Comparison of ENCODE assay signal across 8 cellular contexts in the genomic region with DNA sequence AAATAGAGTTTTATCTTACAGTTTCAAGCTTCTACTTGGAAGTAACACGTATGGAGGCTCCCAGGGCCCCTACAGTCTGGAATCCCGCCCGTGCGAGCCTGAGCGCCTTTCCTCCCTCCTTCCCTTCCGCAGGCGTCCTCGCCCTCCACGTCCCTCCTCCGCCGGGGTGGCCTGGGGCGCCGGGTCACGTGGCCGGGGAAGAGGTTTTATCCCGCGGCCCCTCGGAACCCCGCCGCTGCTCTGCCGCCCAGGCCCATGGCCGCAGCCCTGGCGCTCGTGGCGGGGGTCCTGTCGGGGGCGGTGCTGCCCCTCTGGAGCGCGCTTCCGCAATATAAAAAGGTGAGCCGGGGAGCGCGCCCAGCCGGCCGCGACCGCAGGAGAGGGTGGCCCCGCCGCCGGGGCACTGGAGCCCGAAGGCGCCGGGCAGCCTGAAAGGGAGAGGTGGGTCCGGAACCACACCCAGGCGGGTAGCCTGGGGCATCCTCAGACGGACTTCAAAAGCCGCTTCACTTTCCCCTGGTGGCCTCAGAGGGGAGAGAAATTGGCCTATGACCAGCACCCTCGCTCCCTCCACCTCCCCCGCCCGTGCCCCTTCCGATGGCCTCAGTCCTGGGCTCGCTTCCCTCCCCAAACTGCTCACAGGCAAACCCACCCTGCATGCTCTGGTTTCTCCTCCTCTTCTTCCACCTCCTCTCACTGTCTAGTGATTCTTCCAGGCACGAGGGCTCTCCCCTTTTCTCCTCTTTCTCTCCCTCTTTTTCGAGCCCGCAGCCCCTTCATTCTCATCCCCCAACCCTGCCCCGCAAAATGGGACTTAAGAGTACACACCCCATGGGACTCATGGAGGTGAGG. TPM values are rescaled to one million over a fixed set of nuclear protein-coding genes. Genes with fewer than 3 reads are reported as not detected.
DNase-seq lines count a peak whose midpoint lies in the region; ATAC-seq lines count a peak whose summit lies in the region.

A gene with protein sequence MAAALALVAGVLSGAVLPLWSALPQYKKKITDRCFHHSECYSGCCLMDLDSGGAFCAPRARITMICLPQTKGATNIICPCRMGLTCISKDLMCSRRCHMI (plus strand): TSS at position 235 of the 852 bp plus-strand sequence. CDS start 21 bp downstream, at position 256.

- H3K79me2 ChIP-seq in ACC112 (ENCODE audit: control insufficient read depth, insufficient read depth, low read length, unreplicated experiment): no peaks in the 10 kb centered on the region

- H3K27me3 ChIP-seq in ACC112 (ENCODE audit: insufficient read depth, low read length) (peaks cover 21% of the 10 kb centered on the region), HAP-1 (ENCODE audit: low read depth) (no peaks in the 10 kb centered on the region), iPS DF 6.9 (ENCODE audit: control insufficient read depth, insufficient read depth, low read length) (no peaks in the 10 kb centered on the region)

- peak within 1 kb of the TSS; percentile 95 for H2AFZ ChIP-seq in ACC112 (ENCODE audit: low read length, unreplicated experiment)

- H3K4me1 Mint-ChIP-seq in activated T-cell treated with anti-CD3 and anti-CD28 coated beads, Interleukin-2, amount 50 U/mL, for 72 hours (ENCODE audit: low read depth): no peaks in the 10 kb centered on the region
- H3K4me1 Mint-ChIP-seq in stimulated activated memory B cell treated with anti-CD40 and anti-IgM and Interleukin-4, amounts not matched to agents 10 μg/mL and 1 μg/mL and 100 μg/mL, for 72 hours: peaks cover 18% of the 10 kb centered on the region

- H3K27me3 Mint-ChIP-seq in activated T-cell treated with anti-CD3 and anti-CD28 coated beads, Interleukin-2, amount 50 U/mL, for 72 hours (ENCODE audit: low read depth): peaks cover 23% of the 10 kb centered on the region
- H3K27me3 Mint-ChIP-seq in stimulated activated memory B cell treated with anti-CD40 and anti-IgM and Interleukin-4, amounts not matched to agents 10 μg/mL and 1 μg/mL and 100 μg/mL, for 72 hours: peaks cover 19% of the 10 kb centered on the region

- H3K4me3 ChIP-seq in ACC112 (ENCODE audit: low read depth, low read length) (peak within 1 kb of the TSS; percentile 87), HAP-1 (peak within 1 kb of the TSS; percentile 36), iPS DF 6.9 (ENCODE audit: low read length) (peak within 1 kb of the TSS; percentile 42; the same call in 1 of the 2 replicates)

- H3K4me3 Mint-ChIP-seq in activated T-cell treated with anti-CD3 and anti-CD28 coated beads, Interleukin-2, amount 50 U/mL, for 72 hours: peak within 1 kb of the TSS; percentile 67 to 77
- peak within 1 kb of the TSS; percentile 78 for H3K4me3 Mint-ChIP-seq in stimulated activated memory B cell treated with anti-CD40 and anti-IgM and Interleukin-4, amounts not matched to agents 10 μg/mL and 1 μg/mL and 100 μg/mL, for 72 hours

- no CpG with 5 or more reads among the region's 56 CpGs for WGBS in iPS DF 6.9 (ENCODE audit: insufficient coverage, insufficient read length)

- H3K27ac ChIP-seq in ACC112 (ENCODE audit: low read depth, low read length) (no peak within 1 kb of the TSS), iPS DF 6.9 (ENCODE audit: low read length) (no peak within 1 kb of the TSS)

- ATAC-seq in activated T-cell treated with anti-CD3 and anti-CD28 coated beads, Interleukin-2, amount 50 U/mL, for 72 hours (replicated peaks in 1 of 2): peak; percentile 36 to 43
- ATAC-seq in stimulated activated memory B cell treated with anti-CD40 and anti-IgM and Interleukin-4, amounts not matched to agents 10 μg/mL and 1 μg/mL and 100 μg/mL, for 72 hours: peak; percentile 71

- H3K4me1 ChIP-seq in ACC112 (ENCODE audit: control insufficient read depth, insufficient read depth, low read length, unreplicated experiment) (no peaks in the 10 kb centered on the region), HAP-1 (peaks cover 7% of the 10 kb centered on the region), iPS DF 6.9 (ENCODE audit: control insufficient read depth, insufficient read depth, low read length) (no peaks in the 10 kb centered on the region)

- H3K36me3 Mint-ChIP-seq in activated T-cell treated with anti-CD3 and anti-CD28 coated beads, Interleukin-2, amount 50 U/mL, for 72 hours (ENCODE audit: insufficient read depth in 2 of 2): no peaks in the 10 kb centered on the region
- H3K36me3 Mint-ChIP-seq in stimulated activated memory B cell treated with anti-CD40 and anti-IgM and Interleukin-4, amounts not matched to agents 10 μg/mL and 1 μg/mL and 100 μg/mL, for 72 hours: no peaks in the 10 kb centered on the region

- H3K9me3 ChIP-seq in HAP-1 (no peaks in the 10 kb centered on the region), iPS DF 6.9 (ENCODE audit: control insufficient read depth, insufficient read depth, low read length) (no peaks in the 10 kb centered on the region)

- DNase-seq in HAP-1 (ENCODE audit: low spot score in 2 of 2) (peak; percentile 38 to 76), iPS DF 6.9 (ENCODE audit: low read depth, low spot score) (no peak), mesenteric fat pad (ENCODE audit: low spot score) (no peak), activated gamma-delta T cell treated with Interleukin-2 at 50 U/mL for 16 hours (no peak)
- DNase-seq in activated T-cell treated with anti-CD3 and anti-CD28 coated beads, Interleukin-2, amount 50 U/mL, for 72 hours: peak in 1 of 2 donors; percentile 8
- no peak for DNase-seq in activated CD8-positive, alpha-beta memory T cell treated with anti-CD3 and anti-CD28 coated beads, Interleukin-2, amount 50 U/mL, for 4 hours

- no peak within 1 kb of the TSS for H3K27ac Mint-ChIP-seq in activated T-cell treated with anti-CD3 and anti-CD28 coated beads, Interleukin-2, amount 50 U/mL, for 72 hours
- no peak within 1 kb of the TSS for H3K27ac Mint-ChIP-seq in stimulated activated memory B cell treated with anti-CD40 and anti-IgM and Interleukin-4, amounts not matched to agents 10 μg/mL and 1 μg/mL and 100 μg/mL, for 72 hours

- H3K36me3 ChIP-seq in ACC112 (ENCODE audit: insufficient read depth, low read length): no peaks in the 10 kb centered on the region
- H3K36me3 ChIP-seq in HAP-1 (replicated peaks): no peaks in the 10 kb centered on the region
- no peaks in the 10 kb centered on the region for H3K36me3 ChIP-seq in iPS DF 6.9 (ENCODE audit: control insufficient read depth, insufficient read depth, low read length)

- H3K9me3 Mint-ChIP-seq in activated T-cell treated with anti-CD3 and anti-CD28 coated beads, Interleukin-2, amount 50 U/mL, for 72 hours: no peaks in the 10 kb centered on the region
- H3K9me3 Mint-ChIP-seq in stimulated activated memory B cell treated with anti-CD40 and anti-IgM and Interleukin-4, amounts not matched to agents 10 μg/mL and 1 μg/mL and 100 μg/mL, for 72 hours: no peaks in the 10 kb centered on the region

- in situ Hi-C loops in HAP-1 (cut with MboI; ENCODE audit: low sequenced_read_pairs): no loop called here

RNA-seq across cellular contexts. Expression of the gene that starts here (rescaled TPM):
- total RNA-seq in activated T-cell treated with anti-CD3 and anti-CD28 coated beads, Interleukin-2, amount 50 U/mL, for 72 hours: not detected
- total RNA-seq in mesenteric fat pad: not detected

Comparison
In these comparisons a context has a peak if more than half of its experiments do, and no peak if none do; other contexts are left out.
1. Peak in ATAC-seq in activated T-cell treated with anti-CD3 and anti-CD28 coated beads, Interleukin-2, amount 50 U/mL, for 72 hours; RNA of the gene not detected or under 1 TPM.
2. H3K4me3 ChIP-seq: peak in every context shown above with its lines; median percentile 87 in ACC112; 42 in iPS DF 6.9; 36 in HAP-1.
3. DNase-seq: peak in HAP-1 (2 of 2); none in iPS DF 6.9 (single experiment), activated CD8-positive, alpha-beta memory T cell treated with anti-CD3 and anti-CD28 coated beads, Interleukin-2, amount 50 U/mL, for 4 hours (single experiment), mesenteric fat pad (single experiment) and activated gamma-delta T cell treated with Interleukin-2 at 50 U/mL for 16 hours (single experiment).